In genomic region chr10:126685756-126686155, GRCh38 we compare ENCODE assay signal across 37 cellular contexts. TPM values are rescaled to one million over a fixed set of nuclear protein-coding genes. Genes with fewer than 3 reads are reported as not detected.
"Had no signal": no experiment of that assay in that cellular context is flagged by ENCODE, and none has a peak within 500 bp of the region (broad histone marks: within the 10 kb centered on the region; RNA-seq: fewer than 3 reads in every experiment).

No MANE protein-coding gene starts in this region.

- H3K4me1 Mint-ChIP-seq: activated CD4-positive, alpha-beta T cell treated with anti-CD3 and anti-CD28 coated beads for 36 hours; activated CD4-positive, alpha-beta T cell treated with anti-CD3 and anti-CD28 coated beads, Interleukin-2, amount 10 ng/mL, durations not matched to agents 7 days and 5 days; activated CD8-positive, alpha-beta memory T cell treated with anti-CD3 and anti-CD28 coated beads, Interleukin-2, amount 10 ng/mL, durations not matched to agents 7 days and 5 days; activated naive CD4-positive, alpha-beta T cell treated with anti-CD3 and anti-CD28 coated beads, Interleukin-2, amount 10 ng/mL, durations not matched to agents 7 days and 5 days; activated naive CD4-positive, alpha-beta T cell treated with anti-CD3 and anti-CD28 coated beads, Interleukin-2, amount 50 U/mL, for 24 hours; activated naive CD8-positive, alpha-beta T cell treated with anti-CD3 and anti-CD28 coated beads, Interleukin-2, amount 10 ng/mL, durations not matched to agents 7 days and 5 days; activated naive CD8-positive, alpha-beta T cell treated with anti-CD3 and anti-CD28 coated beads, Interleukin-2, amount 50 U/mL, for 24 hours; T-cell had no signal

- H3K36me3 Mint-ChIP-seq: activated CD4-positive, alpha-beta memory T cell treated with anti-CD3 and anti-CD28 coated beads for 36 hours; activated CD8-positive, alpha-beta memory T cell treated with anti-CD3 and anti-CD28 coated beads, Interleukin-2, amount 10 ng/mL, durations not matched to agents 7 days and 5 days; activated naive CD4-positive, alpha-beta T cell treated with anti-CD3 and anti-CD28 coated beads, Interleukin-2, amount 10 ng/mL, durations not matched to agents 7 days and 5 days; activated naive CD4-positive, alpha-beta T cell treated with anti-CD3 and anti-CD28 coated beads, Interleukin-2, amount 50 U/mL, for 24 hours; activated naive CD8-positive, alpha-beta T cell; activated naive CD8-positive, alpha-beta T cell treated with anti-CD3 and anti-CD28 coated beads, Interleukin-2, amount 10 ng/mL, durations not matched to agents 7 days and 5 days; T-cell; WTC11 had no signal

- H3K9me3 Mint-ChIP-seq: activated CD4-positive, alpha-beta T cell treated with anti-CD3 and anti-CD28 coated beads, Interleukin-2, amount 10 ng/mL, durations not matched to agents 7 days and 5 days; activated naive CD4-positive, alpha-beta T cell treated with anti-CD3 and anti-CD28 coated beads, Interleukin-2, amount 50 U/mL, for 24 hours; activated T-helper 2 cell treated with anti-CD3 and anti-CD28 coated beads, Interferon-gamma antibody, Interleukin-2, Interleukin-4, amounts not matched to agents 10 μg/mL and 5 μg/mL and 100 μg/mL, durations not matched to agents 14 hours and 24 hours and 36 hours had no signal

- H3K27me3 Mint-ChIP-seq: activated CD4-positive, alpha-beta memory T cell treated with anti-CD3 and anti-CD28 coated beads for 36 hours; activated CD4-positive, alpha-beta T cell treated with anti-CD3 and anti-CD28 coated beads for 36 hours; activated CD4-positive, alpha-beta T cell treated with anti-CD3 and anti-CD28 coated beads, Interleukin-2, amount 10 ng/mL, durations not matched to agents 7 days and 5 days; activated CD8-positive, alpha-beta memory T cell treated with anti-CD3 and anti-CD28 coated beads, Interleukin-2, amount 10 ng/mL, durations not matched to agents 7 days and 5 days; activated naive CD4-positive, alpha-beta T cell treated with anti-CD3 and anti-CD28 coated beads, Interleukin-2, amount 10 ng/mL, durations not matched to agents 7 days and 5 days; activated naive CD4-positive, alpha-beta T cell treated with anti-CD3 and anti-CD28 coated beads, Interleukin-2, amount 50 U/mL, for 24 hours; activated naive CD8-positive, alpha-beta T cell; activated naive CD8-positive, alpha-beta T cell treated with anti-CD3 and anti-CD28 coated beads, Interleukin-2, amount 10 ng/mL, durations not matched to agents 7 days and 5 days; activated naive CD8-positive, alpha-beta T cell treated with anti-CD3 and anti-CD28 coated beads, Interleukin-2, amount 50 U/mL, for 24 hours; activated T-cell treated with anti-CD3 and anti-CD28 coated beads, Interleukin-2, amount 50 U/mL, for 24 hours; T-helper 17 cell had no signal

- DNase-seq: activated CD4-positive, alpha-beta memory T cell treated with anti-CD3 and anti-CD28 coated beads for 36 hours; activated CD4-positive, alpha-beta T cell treated with anti-CD3 and anti-CD28 coated beads for 1 hour; activated CD4-positive, alpha-beta T cell treated with anti-CD3 and anti-CD28 coated beads for 36 hours; activated CD4-positive, alpha-beta T cell treated with anti-CD3 and anti-CD28 coated beads for 48 hours; activated CD4-positive, alpha-beta T cell treated with anti-CD3 and anti-CD28 coated beads, Interleukin-2, amount 10 ng/mL, durations not matched to agents 7 days and 5 days; activated CD4-positive, CD25-positive, alpha-beta regulatory T cell; activated CD8-positive, alpha-beta memory T cell treated with anti-CD3 and anti-CD28 coated beads for 24 hours; activated CD8-positive, alpha-beta memory T cell treated with anti-CD3 and anti-CD28 coated beads, Interleukin-2, amount 10 ng/mL, durations not matched to agents 7 days and 5 days; activated CD8-positive, alpha-beta memory T cell treated with anti-CD3 and anti-CD28 coated beads, Interleukin-2, amount 50 U/mL, for 48 hours; activated CD8-positive, alpha-beta T cell treated with anti-CD3 and anti-CD28 coated beads, Interleukin-2, amount 10 ng/mL, durations not matched to agents 7 days and 5 days; activated effector memory CD4-positive, alpha-beta T cell treated with Interleukin-2 at 50 U/mL for 16 hours; activated gamma-delta T cell; activated naive CD4-positive, alpha-beta T cell treated with anti-CD3 and anti-CD28 coated beads, Interleukin-2, amount 10 ng/mL, durations not matched to agents 7 days and 5 days; activated naive CD4-positive, alpha-beta T cell treated with Interleukin-2 at 50 U/mL for 16 hours; activated naive CD8-positive, alpha-beta T cell treated with anti-CD3 and anti-CD28 coated beads, Interleukin-2, amount 10 ng/mL, durations not matched to agents 7 days and 5 days; activated naive CD8-positive, alpha-beta T cell treated with anti-CD3 and anti-CD28 coated beads, Interleukin-2, amount 50 U/mL, for 24 hours; activated T-cell treated with anti-CD3 and anti-CD28 coated beads, Interleukin-2, amount 50 U/mL, for 24 hours; activated T-cell treated with anti-CD3 and anti-CD28 coated beads, Interleukin-2, amount 50 U/mL, for 48 hours; amygdala; anterior cingulate cortex; body of pancreas; brain microvascular endothelial cell; central memory CD4-positive, alpha-beta T cell; T-cell; T-helper 17 cell; T1000; WERI-Rb-1 had no signal

- ATAC-seq: activated CD4-positive, alpha-beta T cell treated with anti-CD3 and anti-CD28 coated beads for 36 hours; activated CD4-positive, CD25-positive, alpha-beta regulatory T cell treated with anti-CD3 and anti-CD28 coated beads, Interleukin-2, amount 50 U/mL, for 24 hours; activated CD8-positive, alpha-beta memory T cell treated with anti-CD3 and anti-CD28 coated beads, Interleukin-2, amount 10 ng/mL, durations not matched to agents 7 days and 5 days; activated CD8-positive, alpha-beta T cell treated with anti-CD3 and anti-CD28 coated beads, Interleukin-2, amount 10 ng/mL, durations not matched to agents 7 days and 5 days; activated naive CD8-positive, alpha-beta T cell treated with anti-CD3 and anti-CD28 coated beads, Interleukin-2, amount 50 U/mL, for 24 hours; body of pancreas; T-cell; T-helper 17 cell; WTC11 had no signal

- H3K4me1 ChIP-seq: ascending aorta, body of pancreas, breast epithelium had no signal

- H3K4me3 Mint-ChIP-seq: activated CD4-positive, alpha-beta memory T cell treated with anti-CD3 and anti-CD28 coated beads for 36 hours; activated CD4-positive, alpha-beta T cell treated with anti-CD3 and anti-CD28 coated beads for 36 hours; activated CD4-positive, alpha-beta T cell treated with anti-CD3 and anti-CD28 coated beads, Interleukin-2, amount 10 ng/mL, durations not matched to agents 7 days and 5 days; activated CD8-positive, alpha-beta memory T cell treated with anti-CD3 and anti-CD28 coated beads, Interleukin-2, amount 10 ng/mL, durations not matched to agents 7 days and 5 days; activated CD8-positive, alpha-beta T cell treated with anti-CD3 and anti-CD28 coated beads, Interleukin-2, amount 10 ng/mL, durations not matched to agents 7 days and 5 days; activated naive CD4-positive, alpha-beta T cell treated with anti-CD3 and anti-CD28 coated beads, Interleukin-2, amount 10 ng/mL, durations not matched to agents 7 days and 5 days; activated naive CD4-positive, alpha-beta T cell treated with anti-CD3 and anti-CD28 coated beads, Interleukin-2, amount 50 U/mL, for 24 hours; activated naive CD8-positive, alpha-beta T cell; activated naive CD8-positive, alpha-beta T cell treated with anti-CD3 and anti-CD28 coated beads, Interleukin-2, amount 10 ng/mL, durations not matched to agents 7 days and 5 days; activated naive CD8-positive, alpha-beta T cell treated with anti-CD3 and anti-CD28 coated beads, Interleukin-2, amount 50 U/mL, for 24 hours; activated T-cell treated with anti-CD3 and anti-CD28 coated beads, Interleukin-2, amount 50 U/mL, for 24 hours; T-cell; T-helper 17 cell; WTC11 had no signal

- H3K9me3 ChIP-seq: ascending aorta, body of pancreas, breast epithelium had no signal

- H3K27me3 ChIP-seq: ascending aorta, body of pancreas, brain microvascular endothelial cell, breast epithelium had no signal

- H3K27ac Mint-ChIP-seq: activated CD4-positive, alpha-beta memory T cell treated with anti-CD3 and anti-CD28 coated beads for 36 hours; activated CD4-positive, alpha-beta T cell treated with anti-CD3 and anti-CD28 coated beads for 36 hours; activated CD4-positive, alpha-beta T cell treated with anti-CD3 and anti-CD28 coated beads, Interleukin-2, amount 10 ng/mL, durations not matched to agents 7 days and 5 days; activated CD8-positive, alpha-beta memory T cell treated with anti-CD3 and anti-CD28 coated beads, Interleukin-2, amount 10 ng/mL, durations not matched to agents 7 days and 5 days; activated CD8-positive, alpha-beta T cell treated with anti-CD3 and anti-CD28 coated beads, Interleukin-2, amount 10 ng/mL, durations not matched to agents 7 days and 5 days; activated naive CD4-positive, alpha-beta T cell treated with anti-CD3 and anti-CD28 coated beads, Interleukin-2, amount 10 ng/mL, durations not matched to agents 7 days and 5 days; activated naive CD4-positive, alpha-beta T cell treated with anti-CD3 and anti-CD28 coated beads, Interleukin-2, amount 50 U/mL, for 24 hours; activated naive CD8-positive, alpha-beta T cell; activated naive CD8-positive, alpha-beta T cell treated with anti-CD3 and anti-CD28 coated beads, Interleukin-2, amount 10 ng/mL, durations not matched to agents 7 days and 5 days; activated naive CD8-positive, alpha-beta T cell treated with anti-CD3 and anti-CD28 coated beads, Interleukin-2, amount 50 U/mL, for 24 hours; activated T-cell treated with anti-CD3 and anti-CD28 coated beads, Interleukin-2, amount 50 U/mL, for 24 hours; activated T-helper 2 cell treated with anti-CD3 and anti-CD28 coated beads, Interferon-gamma antibody, Interleukin-2, Interleukin-4, amounts not matched to agents 10 μg/mL and 5 μg/mL and 100 μg/mL, durations not matched to agents 14 hours and 24 hours and 36 hours; T-cell; T-helper 17 cell; WTC11 had no signal

- H3K36me3 ChIP-seq: ascending aorta, brain microvascular endothelial cell, breast epithelium, WERI-Rb-1 had no signal

- H3K4me3 ChIP-seq: ascending aorta, body of pancreas, breast epithelium had no signal

- H3K27ac ChIP-seq: ascending aorta, body of pancreas, brain microvascular endothelial cell, breast epithelium, WERI-Rb-1 had no signal

RNA-seq across cellular contexts. Expression of gene C10orf90, which starts 15.3 kb away (rescaled TPM):
- total RNA-seq: activated CD4-positive, alpha-beta memory T cell treated with anti-CD3 and anti-CD28 coated beads for 36 hours; activated CD4-positive, alpha-beta T cell treated with anti-CD3 and anti-CD28 coated beads for 36 hours; activated CD4-positive, alpha-beta T cell treated with anti-CD3 and anti-CD28 coated beads, Interleukin-2, amount 10 ng/mL, durations not matched to agents 7 days and 5 days; activated CD8-positive, alpha-beta memory T cell treated with anti-CD3 and anti-CD28 coated beads, Interleukin-2, amount 10 ng/mL, durations not matched to agents 7 days and 5 days; activated CD8-positive, alpha-beta T cell treated with anti-CD3 and anti-CD28 coated beads, Interleukin-2, amount 10 ng/mL, durations not matched to agents 7 days and 5 days; activated naive CD8-positive, alpha-beta T cell treated with anti-CD3 and anti-CD28 coated beads, Interleukin-2, amount 10 ng/mL, durations not matched to agents 7 days and 5 days; activated T-helper 2 cell treated with anti-CD3 and anti-CD28 coated beads, Interferon-gamma antibody, Interleukin-2, Interleukin-4, amounts not matched to agents 10 μg/mL and 5 μg/mL and 100 μg/mL, durations not matched to agents 14 hours and 24 hours and 36 hours; ascending aorta; body of pancreas; cardiac septum; T-cell; T-helper 1 cell treated with Interleukin-12 subunit alpha and Interleukin-12 subunit beta and Interleukin-4 antibody, amounts not matched to agents 30 ng/mL and 1 ng/mL, for 36 hours; T-helper 2 cell treated with Interferon-gamma antibody and Interleukin-4, amounts not matched to agents 100 ng/mL and 5 ng/mL, for 36 hours had no signal
